12 cellular contexts compared by ENCODE assay signal in the genomic region with DNA sequence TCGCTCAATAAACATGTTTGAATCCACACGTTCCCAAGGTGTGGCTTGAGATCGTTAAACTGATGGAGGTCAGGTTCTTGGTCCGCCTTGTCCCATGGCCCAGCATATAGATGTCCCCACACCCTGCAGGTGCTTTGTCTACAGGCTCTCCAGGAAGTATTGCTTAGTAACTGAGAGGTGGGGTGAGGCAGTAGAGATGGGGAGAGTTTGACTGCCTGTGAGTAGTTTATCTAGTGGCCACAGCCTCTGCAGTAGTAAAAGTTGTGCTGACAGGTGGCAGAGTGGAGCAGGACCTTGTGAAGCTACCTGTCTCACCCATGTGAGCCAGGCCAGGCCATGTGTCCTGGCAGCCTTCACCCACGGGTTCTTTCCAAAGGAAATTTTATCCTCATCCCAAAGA. TPM values are rescaled to one million over a fixed set of nuclear protein-coding genes. Genes with fewer than 3 reads are reported as not detected.
DNase-seq lines count a peak whose midpoint lies in the region; ATAC-seq and TF ChIP-seq lines count a peak whose summit lies in the region.
"Not testable (repeated sequence)": the region's sequence is repeated elsewhere in the genome, so short reads cannot be mapped to it uniquely, and the experiment has no call there.
"Had no signal": no experiment of that assay in that cellular context is flagged by ENCODE, and none has a peak within 500 bp of the region (broad histone marks: within the 10 kb centered on the region; RNA-seq: fewer than 3 reads in every experiment).

No MANE protein-coding gene starts in this region.

- POLR2A ChIA-PET in activated CD8-positive, alpha-beta T cell treated with anti-CD3 and anti-CD28 coated beads for 36 hours (lab: Charles Lee) = interaction anchor here (0.9 kb wide), 1 partner anchor 30 kb away, joined by 5 read pairs; no protein-coding TSS in a partner anchor

- not testable (repeated sequence) for BruUV-seq in mammary epithelial cell (replicated peaks; lab: Mats Ljungman, UMichigan)

- not testable (repeated sequence) for H2AFZ ChIP-seq in mammary epithelial cell (ENCODE audit: low read depth, low read length)

- peaks cover 69% of the 10 kb centered on the region for H3K79me2 ChIP-seq in DOHH2 (ENCODE audit: control insufficient read depth, low read length)
- not testable (repeated sequence) for H3K79me2 ChIP-seq in mammary epithelial cell (ENCODE audit: insufficient read depth, low read length)

- peaks cover 95% of the 10 kb centered on the region for H3K4me1 ChIP-seq in DOHH2 (ENCODE audit: control insufficient read depth, low read length)
- H3K4me1 ChIP-seq in Peyer's patch; mammary epithelial cell (ENCODE audit: insufficient read depth, low read length); upper lobe of right lung: not testable (repeated sequence)

- peak in 2 of 3 donors; percentile 49 to 68 for DNase-seq in Peyer's patch
- DNase-seq in activated CD8-positive, alpha-beta T cell treated with anti-CD3 and anti-CD28 coated beads for 36 hours; naive B cell: not testable (repeated sequence)
- DNase-seq in mammary epithelial cell = peak; percentile 4
- DNase-seq in upper lobe of right lung = peak; percentile 22

- H3K36me3 Mint-ChIP-seq in activated CD8-positive, alpha-beta T cell treated with anti-CD3 and anti-CD28 coated beads for 36 hours (ENCODE audit: low read depth); naive B cell: not testable (repeated sequence)

- H3K27me3 ChIP-seq in DOHH2 (ENCODE audit: control insufficient read depth, low read length); Peyer's patch; mammary epithelial cell (ENCODE audit: insufficient read depth, low read length); upper lobe of right lung: not testable (repeated sequence)

- not testable (repeated sequence) for ATAC-seq in activated CD8-positive, alpha-beta T cell treated with anti-CD3 and anti-CD28 coated beads for 36 hours; upper lobe of right lung
- ATAC-seq in naive B cell (ENCODE audit: low read depth in 2 of 2) = peak in 1 of 2 donors; percentile 9

- peaks cover 43% of the 10 kb centered on the region for H3F3A ChIP-seq in DOHH2 (ENCODE audit: control insufficient read depth, insufficient read depth)

- intact Hi-C loops in activated CD8-positive, alpha-beta T cell treated with anti-CD3 and anti-CD28 coated beads for 36 hours (cut with micrococcal nuclease) = loop anchor here (5.0 kb wide), 1 partner anchor 67 kb away; the partner anchor contains the start of gene LAMTOR4
- intact Hi-C loops in mammary epithelial cell (cut with micrococcal nuclease) = not testable (repeated sequence)
- intact Hi-C loops in upper lobe of right lung (cut with DNase I) = loop anchor here (10.0 kb wide), 1 partner anchor 80 kb away; no protein-coding TSS in a partner anchor

- dilution Hi-C loops in mammary epithelial cell (cut with HindIII; ENCODE audit: low sequenced_read_pairs) = not testable (repeated sequence)

- TF ChIP-seq CTCF in DOHH2 (IDR thresholded peaks at IDR 0.05; ENCODE audit: low read depth, low read length, poor library complexity, severe bottlenecking) = peak; percentile 57
- TF ChIP-seq CTCF in Peyer's patch (IDR thresholded peaks at IDR 0.05); activated CD8-positive, alpha-beta T cell treated with anti-CD3 and anti-CD28 coated beads for 36 hours (IDR thresholded peaks at IDR 0.05); mammary epithelial cell (conservative IDR thresholded peaks at IDR 0.05 in 1 of 2, IDR thresholded peaks at IDR 0.05 in 1 of 2; ENCODE audit: extremely low read depth in 1 of 2, insufficient read depth in 1 of 2, low read depth in 1 of 2, low read length in 2 of 2); upper lobe of right lung (IDR thresholded peaks at IDR 0.05): not testable (repeated sequence)

- not testable (repeated sequence) for H3K27me3 Mint-ChIP-seq in activated CD8-positive, alpha-beta T cell treated with anti-CD3 and anti-CD28 coated beads for 36 hours; naive B cell

- H3K4me3 ChIP-seq in DOHH2 (ENCODE audit: low read length) = peak overlapping the region; percentile 82
- not testable (repeated sequence) for H3K4me3 ChIP-seq in Peyer's patch; mammary epithelial cell (replicated peaks in 1 of 3; ENCODE audit: insufficient read depth in 1 of 3, low read depth in 2 of 3, low read length in 3 of 3); upper lobe of right lung

- H3K27ac Mint-ChIP-seq in activated CD8-positive, alpha-beta T cell treated with anti-CD3 and anti-CD28 coated beads for 36 hours = peak overlapping the region; percentile 44
- peak overlapping the region; percentile 38 to 94 (median 86) for H3K27ac Mint-ChIP-seq in naive B cell

- not testable (repeated sequence) for H3K9me3 ChIP-seq in DOHH2 (ENCODE audit: control insufficient read depth, insufficient read depth, low read length); Peyer's patch; mammary epithelial cell (replicated peaks; ENCODE audit: insufficient read depth, low read length); upper lobe of right lung

- H3K4me1 Mint-ChIP-seq in activated CD8-positive, alpha-beta T cell treated with anti-CD3 and anti-CD28 coated beads for 36 hours (ENCODE audit: low read depth) = peaks cover 71% of the 10 kb centered on the region
- peaks cover 59 to 91% (median 83%) of the 10 kb centered on the region in 3 donors for H3K4me1 Mint-ChIP-seq in naive B cell

- in situ Hi-C loops in mammary epithelial cell (cut with MboI; ENCODE audit: low sequenced_read_pairs in 2 of 2) = loop anchor here in 1 of 2 donors (10.0 kb wide), 1 partner anchor 80 kb away; no protein-coding TSS in a partner anchor

- not testable (repeated sequence) for H3K9me2 ChIP-seq in DOHH2 (replicated peaks; ENCODE audit: control insufficient read depth, low read length)

- not testable (repeated sequence) for TF ChIP-seq POLR2A in Peyer's patch (IDR thresholded peaks at IDR 0.05)

- peak overlapping the region; percentile 91 for H3K4me2 ChIP-seq in DOHH2 (ENCODE audit: low read length)
- H3K4me2 ChIP-seq in mammary epithelial cell (ENCODE audit: insufficient read depth, low read depth, low read length) = not testable (repeated sequence)

- H3K9me3 Mint-ChIP-seq in activated CD8-positive, alpha-beta T cell treated with anti-CD3 and anti-CD28 coated beads for 36 hours; naive B cell: not testable (repeated sequence)

- CTCF ChIA-PET in activated CD8-positive, alpha-beta T cell treated with anti-CD3 and anti-CD28 coated beads for 36 hours (lab: Charles Lee) = interaction anchor here (7.7 kb wide), 1 partner anchor 82 kb away, joined by 60 read pairs; no protein-coding TSS in a partner anchor
- CTCF ChIA-PET in mammary epithelial cell (lab: Charles Lee; ENCODE audit: low non-redundant PET) = not testable (repeated sequence)

- H3K9ac ChIP-seq in mammary epithelial cell (ENCODE audit: insufficient read depth, low read length) = not testable (repeated sequence)

- H3K27ac ChIP-seq in DOHH2 (ENCODE audit: low read depth, low read length) = peak overlapping the region; percentile 96
- peak overlapping the region in 1 of 4 donors; percentile 31 for H3K27ac ChIP-seq in Peyer's patch
- not testable (repeated sequence) for H3K27ac ChIP-seq in mammary epithelial cell (ENCODE audit: insufficient read depth, low read depth, low read length); upper lobe of right lung

- H3K4me3 Mint-ChIP-seq in activated CD8-positive, alpha-beta T cell treated with anti-CD3 and anti-CD28 coated beads for 36 hours = not testable (repeated sequence)
- H3K4me3 Mint-ChIP-seq in naive B cell = peak overlapping the region; percentile 26 to 82 (median 66)

- peaks cover 81% of the 10 kb centered on the region for H3K36me3 ChIP-seq in DOHH2 (ENCODE audit: control insufficient read depth, low read length)
- H3K36me3 ChIP-seq in Peyer's patch; mammary epithelial cell (ENCODE audit: insufficient read depth, low read length); upper lobe of right lung: not testable (repeated sequence)

- not testable (repeated sequence) for H4K20me1 ChIP-seq in DOHH2 (ENCODE audit: control insufficient read depth, insufficient read depth, low read depth, low read length); mammary epithelial cell (ENCODE audit: insufficient read depth, low read length)

- WGBS in mammary epithelial cell (ENCODE audit: low coverage, missing lambda C conversion rate) = 70% methylated on average over 5 of the region's 5 CpGs

RNA-seq across cellular contexts. Expression of gene PVRIG, which starts 5.4 kb away (rescaled TPM):
- total RNA-seq in Peyer's patch = 1 to 10 TPM; 3.7 to 8.3 (median 5.1) TPM
- total RNA-seq in activated CD8-positive, alpha-beta T cell treated with anti-CD3 and anti-CD28 coated beads for 36 hours = 10 to 100 TPM; 29.8 to 30.2 TPM
- not detected for total RNA-seq in mammary epithelial cell
- polyA plus RNA-seq in mammary epithelial cell = not detected
- not detected for polyA minus RNA-seq in mammary epithelial cell
- polyA plus RNA-seq in naive B cell (ENCODE audit: low read depth in 6 of 6) = 10 to 100 TPM; 37.5 to 67.4 (median 56.4) TPM
- total RNA-seq in upper lobe of right lung = 1.4 TPM
- total RNA-seq: chondrocyte, gastrocnemius medialis, LHCN-M2, lower lobe of right lung, right cardiac atrium, suprapubic skin had no signal

RNA-seq across cellular contexts. Expression of gene STAG3, which starts 36.6 kb away (rescaled TPM):
- 10 to 100 TPM in 1 of 4 donors, 1 to 10 TPM in 2, not detected in 1; 2.1 to 62.7 (median 3.5) TPM for total RNA-seq in Peyer's patch
- total RNA-seq in activated CD8-positive, alpha-beta T cell treated with anti-CD3 and anti-CD28 coated beads for 36 hours = 10 to 100 TPM; 13.2 to 15.8 TPM
- total RNA-seq in mammary epithelial cell = 1 to 10 TPM in 1 of 2 donors, under 1 TPM in 1; 0.33 to 2.7 TPM
- polyA plus RNA-seq in mammary epithelial cell = 0.34 TPM
- not detected for polyA minus RNA-seq in mammary epithelial cell
- 100 to 1,000 TPM in 5 of 6 donors, 10 to 100 TPM in 1; 97.1 to 221 (median 129) TPM for polyA plus RNA-seq in naive B cell (ENCODE audit: low read depth in 6 of 6)
- total RNA-seq in upper lobe of right lung = 2.3 TPM

RNA-seq across cellular contexts. Expression of gene GPC2, which starts 37.2 kb away (rescaled TPM):
- total RNA-seq in Peyer's patch (10 to 100 TPM in 1 of 4 donors, 1 to 10 TPM in 2, not detected in 1; 3.8 to 16.5 (median 6.7) TPM), mammary epithelial cell (1 to 10 TPM; 4.0 to 6.4 TPM), upper lobe of right lung (0.49 TPM)
- 1 to 10 TPM; 3.7 to 4.3 TPM for total RNA-seq in activated CD8-positive, alpha-beta T cell treated with anti-CD3 and anti-CD28 coated beads for 36 hours
- polyA plus RNA-seq in mammary epithelial cell (0.53 TPM), naive B cell (ENCODE audit: low read depth in 6 of 6) (under 1 TPM in 4 of 6 donors, not detected in 2; 0.18 to 0.84 (median 0.28) TPM)
- polyA minus RNA-seq in mammary epithelial cell = 0.88 TPM

RNA-seq across cellular contexts. Expression of gene GAL3ST4, which starts 45.9 kb away (rescaled TPM):
- total RNA-seq in Peyer's patch (1 to 10 TPM in 2 of 4 donors, under 1 TPM in 1, not detected in 1; 0.53 to 4.1 (median 2.1) TPM), mammary epithelial cell (10 to 100 TPM in 1 of 2 donors, 1 to 10 TPM in 1; 2.0 to 10.6 TPM), upper lobe of right lung (4.4 TPM)
- total RNA-seq in activated CD8-positive, alpha-beta T cell treated with anti-CD3 and anti-CD28 coated beads for 36 hours = 1 to 10 TPM; 2.4 to 2.7 TPM
- polyA plus RNA-seq in mammary epithelial cell (5.9 TPM), naive B cell (ENCODE audit: low read depth in 6 of 6) (under 1 TPM in 5 of 6 donors, not detected in 1; 0.13 to 0.40 (median 0.23) TPM)
- polyA minus RNA-seq in mammary epithelial cell = 2.6 TPM

RNA-seq across cellular contexts. Expression of gene TRAPPC14, which starts 55.8 kb away (rescaled TPM):
- total RNA-seq in Peyer's patch = 100 to 1,000 TPM in 1 of 4 donors, 10 to 100 TPM in 3; 57.6 to 123 (median 69.8) TPM
- 10 to 100 TPM; 15.7 to 17.4 TPM for total RNA-seq in activated CD8-positive, alpha-beta T cell treated with anti-CD3 and anti-CD28 coated beads for 36 hours
- 10 to 100 TPM; 15.3 to 28.5 TPM for total RNA-seq in mammary epithelial cell
- 3.0 TPM for polyA plus RNA-seq in mammary epithelial cell
- polyA minus RNA-seq in mammary epithelial cell = 5.3 TPM
- polyA plus RNA-seq in naive B cell (ENCODE audit: low read depth in 6 of 6) = 1 to 10 TPM; 2.0 to 9.1 (median 3.3) TPM
- 19.7 TPM for total RNA-seq in upper lobe of right lung
